In genomic region chr19:47663435-47663910, GRCh38 we compare ENCODE assay signal across 9 cellular contexts. TPM values are rescaled to one million over a fixed set of nuclear protein-coding genes. Genes with fewer than 3 reads are reported as not detected.
DNase-seq lines count a peak whose midpoint lies in the region; ATAC-seq and TF ChIP-seq lines count a peak whose summit lies in the region.
"Had no signal": no experiment of that assay in that cellular context is flagged by ENCODE, and none has a peak within 500 bp of the region (broad histone marks: within the 10 kb centered on the region; RNA-seq: fewer than 3 reads in every experiment).

No MANE protein-coding gene starts in this region.

- H3K9me3 ChIP-seq in breast epithelium (no peaks in the 10 kb centered on the region), right lobe of liver (no peaks in the 10 kb centered on the region), tibial nerve (no peaks in the 10 kb centered on the region)

- DNase-seq in LHCN-M2 (ENCODE audit: low read depth) (peak; percentile 92), breast epithelium (ENCODE audit: low spot score in 2 of 2) (no peak), right lobe of liver (no peak), tibial nerve (ENCODE audit: low spot score in 2 of 2) (no peak), retina (no peak), Ammon's horn (ENCODE audit: low spot score) (no peak)
- no peak for DNase-seq in effector CD8-positive, alpha-beta T cell (lab: John Stamatoyannopoulos, UW)

- TF ChIP-seq CTCF in breast epithelium (IDR thresholded peaks at IDR 0.05) (no peak), right lobe of liver (IDR thresholded peaks at IDR 0.05) (no peak), tibial nerve (IDR thresholded peaks at IDR 0.05) (no peak)

- H3K27ac ChIP-seq in breast epithelium (peak overlapping the region; percentile 91 to 99), right lobe of liver (peak overlapping the region; percentile 66 to 97 (median 97)), tibial nerve (peak overlapping the region; percentile 81 to 96 (median 87))

- H3K4me1 ChIP-seq in breast epithelium (peaks cover 15 to 19% of the 10 kb centered on the region in 2 donors), right lobe of liver (peaks cover 0 to 75% (median 39%) of the 10 kb centered on the region in 4 donors), tibial nerve (peaks cover 0 to 96% (median 47%) of the 10 kb centered on the region in 4 donors)

- no peaks in the 10 kb centered on the region for H3K36me3 ChIP-seq in breast epithelium
- no peaks in the 10 kb centered on the region for H3K36me3 ChIP-seq in right lobe of liver
- H3K36me3 ChIP-seq in tibial nerve, result no peaks in the 10 kb centered on the region

- peak in 1 of 4 donors; percentile 6 for ATAC-seq in right lobe of liver
- no peak for ATAC-seq in HG02852 (IDR thresholded peaks at IDR 0.05; ENCODE audit: unreplicated experiment)

- 30% methylated on average over 3 of the region's 3 CpGs for WGBS in right lobe of liver (ENCODE audit: insufficient coverage, low coverage, low lambda C conversion rate, missing lambda C conversion rate)
- WGBS in tibial nerve, 2 donors, result 54 to 55% methylated on average over 3 of the region's 3 CpGs

- intact Hi-C loops in breast epithelium (cut with DNase I; ENCODE audit: low total_unique reads) (no loop called here), right lobe of liver (cut with DNase I) (loop anchor here in 1 of 2 donors (10.0 kb wide), 1 partner anchor 49 kb away; no protein-coding TSS in a partner anchor)

- TF ChIP-seq POLR2A in breast epithelium (IDR thresholded peaks at IDR 0.05) (no peak), right lobe of liver (IDR thresholded peaks at IDR 0.05) (no peak), tibial nerve (IDR thresholded peaks at IDR 0.05) (no peak)

- H3K4me3 ChIP-seq in breast epithelium (peak overlapping the region in 1 of 3 donors; percentile 9), right lobe of liver (no peak overlapping the region), tibial nerve (no peak overlapping the region)

- no peak for TF ChIP-seq EP300 in tibial nerve (IDR thresholded peaks at IDR 0.05)

- H3K27me3 ChIP-seq in breast epithelium (no peaks in the 10 kb centered on the region), right lobe of liver (no peaks in the 10 kb centered on the region), tibial nerve (no peaks in the 10 kb centered on the region)

RNA-seq across cellular contexts. Expression of gene EHD2, which starts 49.7 kb away (rescaled TPM):
- total RNA-seq in LHCN-M2 (2014; rRNA removed) (66.0 and 75.3 TPM in 2 replicates), breast epithelium (100 to 1,000 TPM in 1 of 3 donors, 10 to 100 TPM in 2; 38.8 to 121 (median 67.2) TPM), right lobe of liver (10 to 100 TPM in 3 of 6 experiments, 1 to 10 TPM in 3; 3.6 to 20.2 (median 12.8) TPM), tibial nerve (100 to 1,000 TPM; 128 to 196 (median 159) TPM)
- 260 TPM for polyA plus RNA-seq in LHCN-M2 (2012)
- polyA plus RNA-seq: IgD-negative memory B cell had no signal

RNA-seq across cellular contexts. Expression of gene BICRA, which starts 54.5 kb away (rescaled TPM):
- total RNA-seq in LHCN-M2 (2014; rRNA removed) (1.8 and 4.2 TPM in 2 replicates), breast epithelium (1 to 10 TPM; 4.2 to 8.3 (median 7.5) TPM), right lobe of liver (1 to 10 TPM; 3.7 to 7.3 (median 6.4) TPM), tibial nerve (10 to 100 TPM in 2 of 4 donors, 1 to 10 TPM in 2; 6.1 to 23.1 (median 9.8) TPM)
- polyA plus RNA-seq in LHCN-M2 (2012), result 5.0 TPM
